6 cellular contexts compared by ENCODE assay signal in genomic region chr4:109859426-109860300, GRCh38. TPM values are rescaled to one million over a fixed set of nuclear protein-coding genes. Genes with fewer than 3 reads are reported as not detected.
"Had no signal": no experiment of that assay in that cellular context is flagged by ENCODE, and none has a peak within 500 bp of the region (broad histone marks: within the 10 kb centered on the region; RNA-seq: fewer than 3 reads in every experiment).

No MANE protein-coding gene starts in this region.

RNA-seq across cellular contexts. Expression of gene LRIT3, which starts 11.8 kb away (rescaled TPM):
- total RNA-seq: M059J, Right ventricle myocardium inferior, RPMI7951, SK-MEL-5 had no signal

RNA-seq across cellular contexts. Expression of gene RRH, which starts 31.9 kb away (rescaled TPM):
- total RNA-seq: M059J, Right ventricle myocardium inferior, RPMI7951, SJCRH30, SK-MEL-5 had no signal

RNA-seq across cellular contexts. Expression of gene CFI, which starts 57.9 kb away (rescaled TPM):
- total RNA-seq: PC-3 had no signal
